12 cellular contexts compared by ENCODE assay signal in the genomic region with DNA sequence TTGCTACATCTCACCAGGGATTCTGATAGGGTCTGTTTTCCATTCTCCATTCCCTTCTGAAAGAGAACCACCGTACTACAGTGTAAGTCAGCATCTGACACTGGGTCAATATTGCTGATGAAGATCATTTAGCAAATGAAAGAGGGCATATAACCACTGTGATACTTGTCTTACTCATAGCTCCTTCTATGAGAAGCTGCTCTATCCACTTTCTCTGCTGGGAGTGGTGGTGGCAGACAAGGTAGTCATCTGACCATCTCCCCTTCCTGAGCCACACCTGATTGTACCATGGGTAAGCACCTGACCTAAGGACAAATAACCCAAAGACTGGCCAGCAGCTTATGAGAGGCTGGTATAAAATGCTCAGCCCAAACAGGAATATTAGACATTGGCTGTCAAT.
DNase-seq lines count a peak whose midpoint lies in the region; ATAC-seq and TF ChIP-seq lines count a peak whose summit lies in the region.
"Had no signal": no experiment of that assay in that cellular context is flagged by ENCODE, and none has a peak within 500 bp of the region (broad histone marks: within the 10 kb centered on the region; RNA-seq: fewer than 3 reads in every experiment).

No MANE protein-coding gene starts in this region.

- DNase-seq in MCF 10A (ENCODE audit: unreplicated experiment): no peak
- DNase-seq in breast epithelium (ENCODE audit: low spot score in 2 of 2): no peak
- DNase-seq in epithelial cell of prostate (ENCODE audit: low read depth, low spot score): peak; percentile 14
- DNase-seq in substantia nigra (lab: John Stamatoyannopoulos, UW): no peak
- no peak for DNase-seq in head of caudate nucleus
- DNase-seq in hippocampal formation (lab: John Stamatoyannopoulos, UW): no peak
- DNase-seq: DMS53, GOT3, H9 had no signal

- H3K4me3 ChIP-seq in breast epithelium: no peak overlapping the region

- H3K27me3 ChIP-seq in breast epithelium: no peaks in the 10 kb centered on the region

- H3K4me3 Mint-ChIP-seq in MCF 10A (ENCODE audit: unreplicated experiment): no peak overlapping the region
- H3K4me3 Mint-ChIP-seq: H9 had no signal

- H3K27ac Mint-ChIP-seq in MCF 10A (ENCODE audit: low read depth, unreplicated experiment): peak overlapping the region; percentile 18

- no peaks in the 10 kb centered on the region for H3K36me3 ChIP-seq in breast epithelium

- ATAC-seq in GM18502 (IDR thresholded peaks at IDR 0.05; ENCODE audit: poor library complexity, unreplicated experiment): no peak

- POLR2A ChIA-PET in MCF 10A (lab: Yijun Ruan, JAX): no interaction called here

- H3K4me1 Mint-ChIP-seq in MCF 10A (ENCODE audit: insufficient read depth, unreplicated experiment): peaks cover 25% of the 10 kb centered on the region

- CTCF ChIA-PET in MCF 10A (lab: Yijun Ruan, JAX): interaction anchor here (0.7 kb wide), 1 partner anchor 208 kb away, joined by 3 read pairs; no protein-coding TSS in a partner anchor

- no peak for TF ChIP-seq CTCF in MCF 10A (IDR thresholded peaks at IDR 0.05; ENCODE audit: unreplicated experiment)
- TF ChIP-seq CTCF in breast epithelium (IDR thresholded peaks at IDR 0.05): no peak

- H3K9me3 ChIP-seq in breast epithelium: no peaks in the 10 kb centered on the region

- TF ChIP-seq POLR2A in breast epithelium (IDR thresholded peaks at IDR 0.05): no peak

- intact Hi-C loops in MCF 10A (cut with micrococcal nuclease): no loop called here
- intact Hi-C loops in breast epithelium (cut with DNase I; ENCODE audit: low total_unique reads): no loop called here
- intact Hi-C loops in head of caudate nucleus (cut with DNase I): no loop called here

- H3K27ac ChIP-seq in breast epithelium: no peak overlapping the region
- peak overlapping the region; percentile 1 for H3K27ac ChIP-seq in cingulate gyrus (ENCODE audit: low read depth, low read length)
- no peak overlapping the region for H3K27ac ChIP-seq in epithelial cell of prostate
- H3K27ac ChIP-seq in substantia nigra (ENCODE audit: low read depth, low read length, poor library complexity, severe bottlenecking): peak overlapping the region; percentile 22
- H3K27ac ChIP-seq: 22Rv1 had no signal

- H3K36me3 Mint-ChIP-seq in MCF 10A (ENCODE audit: insufficient read depth, unreplicated experiment): peaks cover 9% of the 10 kb centered on the region

- no peaks in the 10 kb centered on the region for H3K9me3 Mint-ChIP-seq in MCF 10A (ENCODE audit: unreplicated experiment)
- H3K9me3 Mint-ChIP-seq: H9 had no signal

- H3K4me1 ChIP-seq in breast epithelium: no peaks in the 10 kb centered on the region

- no peaks in the 10 kb centered on the region for H3K27me3 Mint-ChIP-seq in MCF 10A (ENCODE audit: insufficient read depth, unreplicated experiment)

- BruUV-seq in MCF 10A (replicated peaks; lab: Mats Ljungman, UMichigan): no TSS peak

Comparison
In these comparisons a context has a peak if more than half of its experiments do, and no peak if none do; other contexts are left out.
1. H3K27ac ChIP-seq: peak in cingulate gyrus (single experiment) and substantia nigra (single experiment); none in breast epithelium (0 of 2) and epithelial cell of prostate (single experiment).